1 cellular context compared by ENCODE assay signal in the genomic region with DNA sequence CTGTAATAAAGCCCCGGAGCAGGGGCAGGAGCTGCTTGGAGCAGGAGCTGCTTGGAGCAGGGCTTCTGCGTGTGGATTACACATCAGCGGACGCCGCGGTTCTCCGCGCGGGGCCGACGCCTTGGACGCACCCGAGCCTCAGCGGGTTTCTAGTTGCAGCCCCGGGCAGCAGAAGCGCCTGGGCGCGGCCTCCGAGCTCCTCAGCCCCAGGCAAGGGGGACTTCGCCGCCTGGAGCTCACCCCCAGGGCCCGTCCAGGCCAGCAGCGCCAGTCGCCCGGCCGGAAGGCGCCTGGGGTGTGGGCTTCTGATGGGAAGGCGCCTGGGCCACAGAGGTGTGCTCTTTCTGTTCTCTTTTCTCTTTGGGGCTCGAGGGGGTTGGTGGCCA.
TF ChIP-seq lines count a peak whose summit lies in the region.

No MANE protein-coding gene starts in this region.

TF ChIP-seq in SK-N-SH, 30 proteins besides CTCF, POLR2A, EP300 and RAD21:
- TF ChIP-seq MXI1 (IDR thresholded peaks at IDR 0.05; ENCODE audit: low read depth, low read length) = no peak
- no peak for TF ChIP-seq GATA2 (CRISPR knock-in tag; IDR thresholded peaks at IDR 0.05)
- no peak for TF ChIP-seq ELF1 (IDR thresholded peaks at IDR 0.05)
- TF ChIP-seq MEF2A (IDR thresholded peaks at IDR 0.05; ENCODE audit: borderline replicate concordance, low read depth) = no peak
TF ChIP-seq in SK-N-SH: peak in this region for 0.
